In the genomic region with DNA sequence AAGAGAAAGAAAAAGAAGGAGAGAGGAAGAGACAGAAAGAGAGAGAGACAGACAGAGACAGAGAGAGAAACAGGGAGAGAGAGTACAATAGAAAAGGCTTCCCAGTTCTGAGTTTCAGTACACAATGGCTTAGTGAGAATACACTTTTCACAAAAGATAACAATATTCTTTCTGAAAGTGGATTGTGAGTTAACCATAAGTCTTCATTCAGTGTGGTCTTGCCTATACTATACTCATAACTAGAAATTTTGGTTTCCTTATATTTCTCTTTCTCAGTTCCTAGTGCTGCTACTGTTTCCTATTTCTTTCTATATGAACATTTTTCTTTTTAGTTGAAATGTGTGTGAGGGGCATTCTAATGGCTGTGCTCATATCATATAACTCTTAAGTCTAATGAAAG, we compare ENCODE assay signal across 22 cellular contexts. TPM values are rescaled to one million over a fixed set of nuclear protein-coding genes. Genes with fewer than 3 reads are reported as not detected.
A peak's percentile ranks its signal among the peaks of the same experiment; 100 is the strongest.
DNase-seq lines count a peak whose midpoint lies in the region; ATAC-seq, FAIRE-seq and TF ChIP-seq lines count a peak whose summit lies in the region.
"Had no signal": no experiment of that assay in that cellular context is flagged by ENCODE, and none has a peak within 500 bp of the region (broad histone marks: within the 10 kb centered on the region; RNA-seq: fewer than 3 reads in every experiment).

No MANE protein-coding gene starts in this region.

- no peak overlapping the region for H3K4me3 ChIP-seq in endothelial cell of umbilical vein (replicated peaks in 1 of 3; ENCODE audit: insufficient read depth in 1 of 3, low read depth in 1 of 3, low read length in 3 of 3)
- H3K4me3 ChIP-seq: HAP-1 had no signal

- no peak overlapping the region for H3K9ac ChIP-seq in endothelial cell of umbilical vein (replicated peaks; ENCODE audit: extremely low read depth, insufficient read depth, low read length)
- H3K9ac ChIP-seq: SK-N-SH had no signal

- no peak for FAIRE-seq in endothelial cell of umbilical vein (lab: Jason Lieb, UNC)
- FAIRE-seq: GM18507 had no signal

- DNase-seq in activated T-cell treated with anti-CD3 and anti-CD28 coated beads, Interleukin-2, amount 50 U/mL, for 72 hours, result no peak
- DNase-seq in activated T-cell treated with anti-CD3 and anti-CD28 coated beads, Interleukin-2, amount 50 U/mL, for 24 hours, result no peak
- no peak for DNase-seq in endothelial cell of umbilical vein (ENCODE audit: low read depth, low spot score)
- DNase-seq in stimulated activated naive B cell treated with anti-CD40 and anti-IgM and Interleukin-4, amounts not matched to agents 10 μg/mL and 1 μg/mL and 100 μg/mL, for 72 hours, result no peak
- no peak for DNase-seq in activated CD8-positive, alpha-beta memory T cell treated with anti-CD3 and anti-CD28 coated beads, Interleukin-2, amount 50 U/mL, for 4 hours
- no peak for DNase-seq in activated naive CD4-positive, alpha-beta T cell treated with Interleukin-2 at 50 U/mL for 16 hours
- DNase-seq: DMS153, DND-41, GOT3, Karpas-422, NCI-H1092 treated with DMSO at 0.1 percent for 48 hours, NCI-H1436, NCI-H187, NCI-H2081 treated with DMSO at 0.1 percent for 48 hours, NCI-H2171, NCI-H524, NCI-H748 treated with DMSO at 0.1 percent for 48 hours, PC-3, SK-N-SH had no signal

- BruUV-seq in endothelial cell of umbilical vein (replicated peaks; lab: Mats Ljungman, UMichigan), result no TSS peak

- peaks cover 17% of the 10 kb centered on the region for H3K27me3 Mint-ChIP-seq in activated T-cell treated with anti-CD3 and anti-CD28 coated beads, Interleukin-2, amount 50 U/mL, for 72 hours (ENCODE audit: low read depth)
- H3K27me3 Mint-ChIP-seq in activated T-cell treated with anti-CD3 and anti-CD28 coated beads, Interleukin-2, amount 50 U/mL, for 24 hours, result peaks cover 15% of the 10 kb centered on the region
- peaks cover 14 to 22% of the 10 kb centered on the region in 2 donors for H3K27me3 Mint-ChIP-seq in stimulated activated naive B cell treated with anti-CD40 and anti-IgM and Interleukin-4, amounts not matched to agents 10 μg/mL and 1 μg/mL and 100 μg/mL, for 72 hours

- dilution Hi-C loops in endothelial cell of umbilical vein (cut with MboI; ENCODE audit: extremely low pct_ligation_motif_present, low sequenced_read_pairs), result no loop called here

- H3K4me1 Mint-ChIP-seq in activated T-cell treated with anti-CD3 and anti-CD28 coated beads, Interleukin-2, amount 50 U/mL, for 72 hours (ENCODE audit: low read depth), result peaks cover 1% of the 10 kb centered on the region
- peaks cover 4% of the 10 kb centered on the region for H3K4me1 Mint-ChIP-seq in activated T-cell treated with anti-CD3 and anti-CD28 coated beads, Interleukin-2, amount 50 U/mL, for 24 hours (ENCODE audit: low read depth)
- H3K4me1 Mint-ChIP-seq in stimulated activated naive B cell treated with anti-CD40 and anti-IgM and Interleukin-4, amounts not matched to agents 10 μg/mL and 1 μg/mL and 100 μg/mL, for 72 hours, result peaks cover 0 to 2% of the 10 kb centered on the region in 2 donors

- TF ChIP-seq CTCF in endothelial cell of umbilical vein (IDR thresholded peaks at IDR 0.05; ENCODE audit: extremely low read depth in 1 of 2, insufficient read depth in 1 of 2, low read depth in 1 of 2, low read length in 2 of 2), result no peak

- ATAC-seq in activated T-cell treated with anti-CD3 and anti-CD28 coated beads, Interleukin-2, amount 50 U/mL, for 72 hours (replicated peaks in 1 of 2), result peak; percentile 68 to 76
- ATAC-seq in HG02870 (IDR thresholded peaks at IDR 0.05; ENCODE audit: unreplicated experiment), result peak; percentile 54
- ATAC-seq in stimulated activated naive B cell treated with anti-CD40 and anti-IgM and Interleukin-4, amounts not matched to agents 10 μg/mL and 1 μg/mL and 100 μg/mL, for 72 hours (replicated peaks), result peak; percentile 38 to 58
- ATAC-seq: PC-3 had no signal

- H3K36me3 ChIP-seq in endothelial cell of umbilical vein (ENCODE audit: control insufficient read depth in 2 of 2, extremely low read depth in 1 of 2, insufficient read depth in 2 of 2, low read length in 2 of 2), result no peaks in the 10 kb centered on the region
- H3K36me3 ChIP-seq: HAP-1 had no signal

- no peaks in the 10 kb centered on the region for H3K79me2 ChIP-seq in endothelial cell of umbilical vein (ENCODE audit: control insufficient read depth, insufficient read depth, low read length)

- no peak for TF ChIP-seq POLR2A in endothelial cell of umbilical vein (IDR thresholded peaks at IDR 0.05; ENCODE audit: low read depth, low read length)

- CTCF ChIA-PET in endothelial cell of umbilical vein (lab: Charles Lee), result interaction anchor here (1.0 kb wide), 2 partner anchors 10 to 114 kb away, joined by 3 read pairs; no protein-coding TSS in a partner anchor

- no peak overlapping the region for H3K27ac Mint-ChIP-seq in activated T-cell treated with anti-CD3 and anti-CD28 coated beads, Interleukin-2, amount 50 U/mL, for 72 hours
- H3K27ac Mint-ChIP-seq in activated T-cell treated with anti-CD3 and anti-CD28 coated beads, Interleukin-2, amount 50 U/mL, for 24 hours, result no peak overlapping the region
- H3K27ac Mint-ChIP-seq in stimulated activated naive B cell treated with anti-CD40 and anti-IgM and Interleukin-4, amounts not matched to agents 10 μg/mL and 1 μg/mL and 100 μg/mL, for 72 hours, result no peak overlapping the region

- no peak overlapping the region for H3K4me3 Mint-ChIP-seq in activated T-cell treated with anti-CD3 and anti-CD28 coated beads, Interleukin-2, amount 50 U/mL, for 72 hours
- no peak overlapping the region for H3K4me3 Mint-ChIP-seq in activated T-cell treated with anti-CD3 and anti-CD28 coated beads, Interleukin-2, amount 50 U/mL, for 24 hours
- no peak overlapping the region for H3K4me3 Mint-ChIP-seq in stimulated activated naive B cell treated with anti-CD40 and anti-IgM and Interleukin-4, amounts not matched to agents 10 μg/mL and 1 μg/mL and 100 μg/mL, for 72 hours

- no peak overlapping the region for H3K4me2 ChIP-seq in endothelial cell of umbilical vein (ENCODE audit: insufficient read depth, low read length)
- H3K4me2 ChIP-seq: SK-N-SH had no signal

- peak overlapping the region; percentile 93 for H3K27ac ChIP-seq in endothelial cell of umbilical vein (ENCODE audit: insufficient read depth, low read depth, low read length)

- no peaks in the 10 kb centered on the region for H3K36me3 Mint-ChIP-seq in activated T-cell treated with anti-CD3 and anti-CD28 coated beads, Interleukin-2, amount 50 U/mL, for 72 hours (ENCODE audit: insufficient read depth in 2 of 2)
- H3K36me3 Mint-ChIP-seq in activated T-cell treated with anti-CD3 and anti-CD28 coated beads, Interleukin-2, amount 50 U/mL, for 24 hours (ENCODE audit: low read depth), result peaks cover under 1% of the 10 kb centered on the region
- H3K36me3 Mint-ChIP-seq in stimulated activated naive B cell treated with anti-CD40 and anti-IgM and Interleukin-4, amounts not matched to agents 10 μg/mL and 1 μg/mL and 100 μg/mL, for 72 hours, result peaks cover 0 to 3% of the 10 kb centered on the region in 2 donors

- intact Hi-C loops in endothelial cell of umbilical vein (cut with micrococcal nuclease), result loop anchor here (10.0 kb wide), 1 partner anchor 1430 kb away; no protein-coding TSS in a partner anchor

- no peaks in the 10 kb centered on the region for H3K27me3 ChIP-seq in endothelial cell of umbilical vein (ENCODE audit: control insufficient read depth in 2 of 2, insufficient read depth in 2 of 2, low read length in 2 of 2)

- H2AFZ ChIP-seq in endothelial cell of umbilical vein (ENCODE audit: low read depth, low read length), result peak overlapping the region; percentile 81

- H3K9me3 ChIP-seq in endothelial cell of umbilical vein (replicated peaks; ENCODE audit: control insufficient read depth, insufficient read depth, low read length), result no peaks in the 10 kb centered on the region
- H3K9me3 ChIP-seq: HAP-1, SK-N-SH had no signal

- POLR2A ChIA-PET in endothelial cell of umbilical vein (lab: Charles Lee), result no interaction called here

- H3K9me1 ChIP-seq in endothelial cell of umbilical vein (replicated peaks; ENCODE audit: control insufficient read depth, extremely low read depth, insufficient read depth, low read length), result no peaks in the 10 kb centered on the region

- no peaks in the 10 kb centered on the region for H3K9me3 Mint-ChIP-seq in activated T-cell treated with anti-CD3 and anti-CD28 coated beads, Interleukin-2, amount 50 U/mL, for 72 hours
- no peaks in the 10 kb centered on the region for H3K9me3 Mint-ChIP-seq in activated T-cell treated with anti-CD3 and anti-CD28 coated beads, Interleukin-2, amount 50 U/mL, for 24 hours
- peaks cover 2% of the 10 kb centered on the region in 2 donors for H3K9me3 Mint-ChIP-seq in stimulated activated naive B cell treated with anti-CD40 and anti-IgM and Interleukin-4, amounts not matched to agents 10 μg/mL and 1 μg/mL and 100 μg/mL, for 72 hours

- no peaks in the 10 kb centered on the region for H4K20me1 ChIP-seq in endothelial cell of umbilical vein (replicated peaks; ENCODE audit: control insufficient read depth, extremely low read depth, insufficient read depth, low read length)

- peaks cover 41% of the 10 kb centered on the region for H3K4me1 ChIP-seq in endothelial cell of umbilical vein (ENCODE audit: control insufficient read depth, extremely low read depth, insufficient read depth, low read length)
- H3K4me1 ChIP-seq: HAP-1 had no signal

TF ChIP-seq in endothelial cell of umbilical vein, 7 proteins besides CTCF, POLR2A, EP300 and RAD21 (continues in another document):
- TF ChIP-seq FOS (IDR thresholded peaks at IDR 0.05; ENCODE audit: borderline replicate concordance, insufficient read depth, low read length) (no peak), POLR2AphosphoS5 (IDR thresholded peaks at IDR 0.05; ENCODE audit: insufficient read depth, low read depth, low read length) (no peak), MYC (IDR thresholded peaks at IDR 0.05; ENCODE audit: low read depth, low read length) (no peak), JUN (IDR thresholded peaks at IDR 0.05; ENCODE audit: borderline replicate concordance, insufficient read depth, insufficient read length, low read depth) (no peak), GATA2 (IDR thresholded peaks at IDR 0.05; ENCODE audit: insufficient read depth, insufficient read length, low read depth, low read length) (no peak)
- TF ChIP-seq, protein P1, sequence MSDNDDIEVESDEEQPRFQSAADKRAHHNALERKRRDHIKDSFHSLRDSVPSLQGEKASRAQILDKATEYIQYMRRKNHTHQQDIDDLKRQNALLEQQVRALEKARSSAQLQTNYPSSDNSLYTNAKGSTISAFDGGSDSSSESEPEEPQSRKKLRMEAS (IDR thresholded peaks at IDR 0.05; ENCODE audit: insufficient read depth, insufficient read length), result no peak

RNA-seq across cellular contexts. Expression of gene CD163L1, which starts 9.3 kb away (rescaled TPM):
- total RNA-seq in activated T-cell treated with anti-CD3 and anti-CD28 coated beads, Interleukin-2, amount 50 U/mL, for 72 hours, result not detected
- total RNA-seq in endothelial cell of umbilical vein, result 7.5 and 10.7 TPM in 2 replicates
- polyA plus RNA-seq in endothelial cell of umbilical vein, result 1.9 and 2.8 TPM in 2 replicates
- 4.2 TPM in 2 replicates for polyA plus RNA-seq in endothelial cell of umbilical vein (2011; cell fraction: cytosol; rRNA removed)
- 15.0 and 16.5 TPM in 2 replicates for polyA plus RNA-seq in endothelial cell of umbilical vein (2011; cell fraction: nucleus; rRNA removed)
- 9.0 and 11.9 TPM in 2 replicates for polyA plus RNA-seq in endothelial cell of umbilical vein (2012)
- 10.4 and 38.0 TPM in 2 replicates for polyA minus RNA-seq in endothelial cell of umbilical vein
- 2.0 TPM for polyA minus RNA-seq in endothelial cell of umbilical vein (2011; cell fraction: cytosol; rRNA and poly(A)+ RNA removed)
- polyA minus RNA-seq in endothelial cell of umbilical vein (2011; cell fraction: nucleus; rRNA and poly(A)+ RNA removed), result 16.6 and 24.8 TPM in 2 replicates
